ENCODE assay signal across 9 cellular contexts in the genomic region with DNA sequence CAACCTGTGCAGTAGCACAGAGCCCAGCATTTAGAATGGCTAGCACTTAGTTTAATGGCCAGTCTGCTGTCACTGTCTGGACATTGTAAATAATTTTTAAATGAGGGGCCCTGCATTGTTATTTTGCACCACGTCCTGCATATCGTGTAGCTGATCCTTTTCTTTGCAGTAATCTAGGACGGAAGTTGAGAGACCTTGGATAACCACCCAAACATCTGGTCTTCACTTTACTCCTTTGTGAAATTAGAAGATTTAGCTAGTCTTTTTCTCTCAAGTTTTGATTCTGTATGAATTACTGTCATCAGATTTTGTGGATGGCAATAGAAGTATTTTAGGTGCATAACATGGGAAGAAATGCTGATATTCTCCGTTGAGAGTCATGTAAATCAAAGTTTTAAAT. TPM values are rescaled to one million over a fixed set of nuclear protein-coding genes. Genes with fewer than 3 reads are reported as not detected.
DNase-seq lines count a peak whose midpoint lies in the region; ATAC-seq and TF ChIP-seq lines count a peak whose summit lies in the region.
"Had no signal": no experiment of that assay in that cellular context is flagged by ENCODE, and none has a peak within 500 bp of the region (broad histone marks: within the 10 kb centered on the region; RNA-seq: fewer than 3 reads in every experiment).

No MANE protein-coding gene starts in this region.

- H3K4me2 ChIP-seq in DOHH2 (ENCODE audit: low read length) (peak overlapping the region; percentile 86), Loucy (ENCODE audit: low read depth, low read length, poor library complexity, severe bottlenecking) (peak overlapping the region; percentile 91)

- H3K27me3 ChIP-seq in DOHH2 (ENCODE audit: control insufficient read depth, low read length), result no peaks in the 10 kb centered on the region
- H3K27me3 ChIP-seq in Loucy (ENCODE audit: insufficient read depth, low read length, poor library complexity, severe bottlenecking), result no peaks in the 10 kb centered on the region
- no peaks in the 10 kb centered on the region for H3K27me3 ChIP-seq in neuron (ENCODE audit: insufficient read depth, low read length)

- H4K20me1 ChIP-seq in DOHH2 (ENCODE audit: control insufficient read depth, insufficient read depth, low read depth, low read length) (peaks cover 6% of the 10 kb centered on the region; the same call in 1 of the 2 replicates), Loucy (ENCODE audit: insufficient read depth, low read length, poor library complexity, severe bottlenecking) (peaks cover 15% of the 10 kb centered on the region)

- in situ Hi-C loops in GM13976 (cut with MboI; ENCODE audit: low sequenced_read_pairs, unreplicated experiment), result no loop called here

- ATAC-seq in left lobe of liver, result no peak
- ATAC-seq in GM18498 (IDR thresholded peaks at IDR 0.05; ENCODE audit: unreplicated experiment), result no peak

- no peaks in the 10 kb centered on the region for H3K9me3 ChIP-seq in DOHH2 (ENCODE audit: control insufficient read depth, insufficient read depth, low read length)
- no peaks in the 10 kb centered on the region for H3K9me3 ChIP-seq in Loucy (ENCODE audit: insufficient read depth, low read depth, low read length)
- peaks cover 15% of the 10 kb centered on the region for H3K9me3 ChIP-seq in neuron (ENCODE audit: low read length)

- H3K27ac ChIP-seq in DOHH2 (ENCODE audit: low read depth, low read length) (peak overlapping the region; percentile 82), coronary artery (no peak overlapping the region)

- DNase-seq in coronary artery (ENCODE audit: low spot score) (no peak), GM20000 (ENCODE audit: low spot score) (no peak), left lobe of liver (ENCODE audit: low spot score) (no peak), GM13976 (ENCODE audit: low spot score) (no peak)
- DNase-seq: stimulated activated CD4-positive, alpha-beta T cell treated with anti-CD3 and anti-CD28 coated beads, Interleukin-2, amount 100 ng/mL, for 48 hours had no signal

- H3K4me3 ChIP-seq in DOHH2 (ENCODE audit: low read length) (peak overlapping the region; percentile 84), Loucy (ENCODE audit: low read length, poor library complexity, severe bottlenecking) (peak overlapping the region; percentile 99), coronary artery (peak overlapping the region; percentile 88), neuron (ENCODE audit: low read length) (peak overlapping the region; percentile 99)

- peaks cover 64% of the 10 kb centered on the region for H3K79me2 ChIP-seq in DOHH2 (ENCODE audit: control insufficient read depth, low read length)
- peaks cover 61% of the 10 kb centered on the region for H3K79me2 ChIP-seq in Loucy (ENCODE audit: insufficient read depth, low read length)

- peaks cover 47% of the 10 kb centered on the region for H3K36me3 ChIP-seq in DOHH2 (ENCODE audit: control insufficient read depth, low read length)
- no peaks in the 10 kb centered on the region for H3K36me3 ChIP-seq in Loucy (ENCODE audit: insufficient read depth, low read length)
- H3K36me3 ChIP-seq in neuron (ENCODE audit: insufficient read depth, low read length), result peaks cover 27% of the 10 kb centered on the region

- H2AFZ ChIP-seq in Loucy (ENCODE audit: low read length), result no peak overlapping the region
- H2AFZ ChIP-seq in neuron (ENCODE audit: low read depth, low read length), result no peak overlapping the region

- TF ChIP-seq CTCF in DOHH2 (IDR thresholded peaks at IDR 0.05; ENCODE audit: low read depth, low read length, poor library complexity, severe bottlenecking) (no peak), Loucy (conservative IDR thresholded peaks at IDR 0.05; ENCODE audit: low read length) (no peak), coronary artery (IDR thresholded peaks at IDR 0.05) (no peak), GM20000 (IDR thresholded peaks at IDR 0.05; ENCODE audit: extremely low read depth, missing control alignments) (no peak), GM13976 (IDR thresholded peaks at IDR 0.05; ENCODE audit: borderline replicate concordance, control extremely low read depth, extremely low read depth, insufficient read depth, missing control alignments) (no peak)

- peaks cover 20% of the 10 kb centered on the region for H3F3A ChIP-seq in DOHH2 (ENCODE audit: control insufficient read depth, insufficient read depth)
- H3F3A ChIP-seq in Loucy (ENCODE audit: low read depth), result no peaks in the 10 kb centered on the region; the same call in 1 of the 2 replicates

- H3K9ac ChIP-seq in Loucy (ENCODE audit: low read depth, low read length, poor library complexity, severe bottlenecking), result peak overlapping the region; percentile 92

- H3K4me1 ChIP-seq in DOHH2 (ENCODE audit: control insufficient read depth, low read length), result peaks cover 41% of the 10 kb centered on the region
- H3K4me1 ChIP-seq in Loucy (ENCODE audit: insufficient read depth, low read length, poor library complexity, severe bottlenecking), result peaks cover 56% of the 10 kb centered on the region
- H3K4me1 ChIP-seq in neuron (ENCODE audit: insufficient read depth, low read length), result peaks cover 18% of the 10 kb centered on the region

- H3K9me2 ChIP-seq in DOHH2 (replicated peaks; ENCODE audit: control insufficient read depth, low read length), result no peaks in the 10 kb centered on the region
- no peaks in the 10 kb centered on the region for H3K9me2 ChIP-seq in Loucy (replicated peaks; ENCODE audit: low read depth, low read length)

RNA-seq across cellular contexts. Expression of a gene that starts 1.9 kb away (rescaled TPM):
- total RNA-seq in left lobe of liver, result 14.4 TPM

RNA-seq across cellular contexts. Expression of a gene that starts 32.9 kb away (rescaled TPM):
- total RNA-seq in left lobe of liver, result 0.58 TPM
